ENCODE assay signal across 26 cellular contexts in the genomic region with DNA sequence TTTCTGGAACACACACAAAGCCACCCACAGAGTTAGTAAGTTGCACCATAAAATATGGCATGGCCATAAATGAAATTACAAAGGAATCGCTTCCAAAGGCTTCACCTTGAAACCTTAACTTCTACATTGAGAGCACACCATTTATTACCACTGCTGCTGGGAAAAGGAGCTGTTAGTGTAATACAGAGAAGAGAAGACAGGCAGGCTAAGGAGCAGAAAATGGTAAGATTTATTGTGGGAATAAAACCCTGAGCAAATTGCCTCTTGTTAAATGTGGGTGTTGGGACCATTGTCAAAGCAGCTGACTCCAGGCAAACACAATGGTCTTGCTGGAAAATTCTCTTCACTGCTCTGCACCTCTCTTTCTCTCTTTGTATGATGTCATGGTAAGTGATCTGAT.
"Had no signal": no experiment of that assay in that cellular context is flagged by ENCODE, and none has a peak within 500 bp of the region (broad histone marks: within the 10 kb centered on the region; RNA-seq: fewer than 3 reads in every experiment).

No MANE protein-coding gene starts in this region.

- H3K4me1 ChIP-seq: ascending aorta had no signal

- H3K36me3 ChIP-seq: ascending aorta had no signal

- H3K4me3 ChIP-seq: ascending aorta had no signal

- FAIRE-seq: TTC549 had no signal

- DNase-seq: activated B cell treated with CpG ODN at 0.5 μM for 24 hours; activated CD4-positive, alpha-beta memory T cell treated with anti-CD3 and anti-CD28 coated beads for 36 hours; activated CD4-positive, alpha-beta T cell treated with anti-CD3 and anti-CD28 coated beads for 4 hours; activated CD4-positive, alpha-beta T cell treated with anti-CD3 and anti-CD28 coated beads, Interleukin-2, amount 10 ng/mL, durations not matched to agents 24 days and 14 days; activated CD4-positive, alpha-beta T cell treated with anti-CD3 and anti-CD28 coated beads, Interleukin-2, amount 50 U/mL, for 1 hour; activated CD4-positive, alpha-beta T cell treated with anti-CD3 and anti-CD28 coated beads, Interleukin-2, amount 50 U/mL, for 4 hours; activated CD4-positive, CD25-positive, alpha-beta regulatory T cell treated with anti-CD3 and anti-CD28 coated beads, Interleukin-2, amount 50 U/mL, for 72 hours; activated CD8-positive, alpha-beta memory T cell treated with anti-CD3 and anti-CD28 coated beads, Interleukin-2, amount 50 U/mL, for 4 hours; activated CD8-positive, alpha-beta T cell treated with anti-CD3 and anti-CD28 coated beads for 36 hours; activated effector memory CD4-positive, alpha-beta T cell treated with Interleukin-2 at 50 U/mL for 16 hours; activated gamma-delta T cell; activated naive CD4-positive, alpha-beta T cell treated with anti-CD3 and anti-CD28 coated beads, Interleukin-2, amount 10 ng/mL, durations not matched to agents 7 days and 5 days; activated naive CD4-positive, alpha-beta T cell treated with Interleukin-2 at 50 U/mL for 16 hours; activated naive CD8-positive, alpha-beta T cell treated with anti-CD3 and anti-CD28 coated beads, Interleukin-2, amount 10 ng/mL, durations not matched to agents 7 days and 5 days; activated naive CD8-positive, alpha-beta T cell treated with anti-CD3 and anti-CD28 coated beads, Interleukin-2, amount 50 U/mL, for 24 hours; activated T-cell treated with anti-CD3 and anti-CD28 coated beads, Interleukin-2, amount 50 U/mL, for 24 hours; activated T-cell treated with anti-CD3 and anti-CD28 coated beads, Interleukin-2, amount 50 U/mL, for 48 hours; amygdala; anterior cingulate cortex; central memory CD4-positive, alpha-beta T cell; SW 1271; T-helper 1 cell; T-helper 2 cell; T-helper 9 cell had no signal

- ATAC-seq: activated CD8-positive, alpha-beta T cell treated with anti-CD3 and anti-CD28 coated beads for 36 hours; activated naive CD8-positive, alpha-beta T cell treated with anti-CD3 and anti-CD28 coated beads, Interleukin-2, amount 50 U/mL, for 24 hours had no signal

- H3K9me3 ChIP-seq: ascending aorta had no signal

- H3K27me3 ChIP-seq: ascending aorta had no signal
